In genomic region chr2:38128653-38129052, GRCh38 we compare ENCODE assay signal across 1 cellular context.
TF ChIP-seq lines count a peak whose summit lies in the region.

No MANE protein-coding gene starts in this region.

TF ChIP-seq in GM12878, 131 proteins besides CTCF, POLR2A, EP300 and RAD21 (continued from another document):
- peak; percentile 56; the same call in 1 of the 2 replicates for TF ChIP-seq CREM (IDR thresholded peaks at IDR 0.05; ENCODE audit: low read depth)
- TF ChIP-seq NFIC (IDR thresholded peaks at IDR 0.05; ENCODE audit: low read depth, low read length) = peak; percentile 73
- peak; percentile 56 to 62 for TF ChIP-seq IKZF2 (IDR thresholded peaks at IDR 0.05)
- TF ChIP-seq YY1 (IDR thresholded peaks at IDR 0.05; ENCODE audit: low read depth, low read length) = peak; percentile 56; the same call in 1 of the 2 replicates
- peak; percentile 51; the same call in 1 of the 2 replicates for TF ChIP-seq BMI1 (IDR thresholded peaks at IDR 0.05; ENCODE audit: borderline replicate concordance)
- TF ChIP-seq FOXM1 (IDR thresholded peaks at IDR 0.05; ENCODE audit: low read depth, low read length) = peak; percentile 67; the same call in 1 of the 2 replicates
- TF ChIP-seq USF1 (IDR thresholded peaks at IDR 0.05; ENCODE audit: borderline replicate concordance, extremely low read length, insufficient read depth, low read depth, low read length) = no peak
- TF ChIP-seq JUNB (IDR thresholded peaks at IDR 0.05) = no peak
- no peak for TF ChIP-seq RB1 (IDR thresholded peaks at IDR 0.05; ENCODE audit: borderline replicate concordance)
- peak; percentile 89; the same call in 1 of the 2 replicates for TF ChIP-seq CBX5 (IDR thresholded peaks at IDR 0.05; ENCODE audit: low read depth)
- no peak; the same call in 1 of the 2 replicates for TF ChIP-seq BACH1 (IDR thresholded peaks at IDR 0.05; ENCODE audit: borderline replicate concordance)
- TF ChIP-seq ZBED1 (IDR thresholded peaks at IDR 0.05; ENCODE audit: borderline replicate concordance) = peak; percentile 97
- no peak for TF ChIP-seq HSF1 (IDR thresholded peaks at IDR 0.05; ENCODE audit: low read depth, low read length)
- no peak for TF ChIP-seq ZZZ3 (IDR thresholded peaks at IDR 0.05; ENCODE audit: control insufficient read depth, insufficient read length, low read depth)
- TF ChIP-seq PKNOX1 (IDR thresholded peaks at IDR 0.05) = no peak
- peak; percentile 97 for TF ChIP-seq SPI1 (IDR thresholded peaks at IDR 0.05; ENCODE audit: borderline replicate concordance, insufficient read depth, low read depth, low read length)
- TF ChIP-seq FOS (IDR thresholded peaks at IDR 0.05; ENCODE audit: borderline replicate concordance, extremely low read depth, insufficient read length) = no peak
- TF ChIP-seq IRF4 (IDR thresholded peaks at IDR 0.05; ENCODE audit: low read depth, low read length) = peak; percentile 83
- peak; percentile 85 for TF ChIP-seq ATF2 (IDR thresholded peaks at IDR 0.05; ENCODE audit: low read length)
- peak in 1 of 2 experiments; percentile 51; a peak in 1 of 4 replicates for TF ChIP-seq SRF (IDR thresholded peaks at IDR 0.05; ENCODE audit: low read depth in 2 of 2, low read length in 2 of 2)
- TF ChIP-seq SREBF1 (IDR thresholded peaks at IDR 0.05; ENCODE audit: low read length) = no peak
- 0 out of 2 replicates have a peak, but pooled peaks have one; percentile 43 for TF ChIP-seq TCF12 (IDR thresholded peaks at IDR 0.05; ENCODE audit: low read depth, low read length)
- TF ChIP-seq, protein P1, sequence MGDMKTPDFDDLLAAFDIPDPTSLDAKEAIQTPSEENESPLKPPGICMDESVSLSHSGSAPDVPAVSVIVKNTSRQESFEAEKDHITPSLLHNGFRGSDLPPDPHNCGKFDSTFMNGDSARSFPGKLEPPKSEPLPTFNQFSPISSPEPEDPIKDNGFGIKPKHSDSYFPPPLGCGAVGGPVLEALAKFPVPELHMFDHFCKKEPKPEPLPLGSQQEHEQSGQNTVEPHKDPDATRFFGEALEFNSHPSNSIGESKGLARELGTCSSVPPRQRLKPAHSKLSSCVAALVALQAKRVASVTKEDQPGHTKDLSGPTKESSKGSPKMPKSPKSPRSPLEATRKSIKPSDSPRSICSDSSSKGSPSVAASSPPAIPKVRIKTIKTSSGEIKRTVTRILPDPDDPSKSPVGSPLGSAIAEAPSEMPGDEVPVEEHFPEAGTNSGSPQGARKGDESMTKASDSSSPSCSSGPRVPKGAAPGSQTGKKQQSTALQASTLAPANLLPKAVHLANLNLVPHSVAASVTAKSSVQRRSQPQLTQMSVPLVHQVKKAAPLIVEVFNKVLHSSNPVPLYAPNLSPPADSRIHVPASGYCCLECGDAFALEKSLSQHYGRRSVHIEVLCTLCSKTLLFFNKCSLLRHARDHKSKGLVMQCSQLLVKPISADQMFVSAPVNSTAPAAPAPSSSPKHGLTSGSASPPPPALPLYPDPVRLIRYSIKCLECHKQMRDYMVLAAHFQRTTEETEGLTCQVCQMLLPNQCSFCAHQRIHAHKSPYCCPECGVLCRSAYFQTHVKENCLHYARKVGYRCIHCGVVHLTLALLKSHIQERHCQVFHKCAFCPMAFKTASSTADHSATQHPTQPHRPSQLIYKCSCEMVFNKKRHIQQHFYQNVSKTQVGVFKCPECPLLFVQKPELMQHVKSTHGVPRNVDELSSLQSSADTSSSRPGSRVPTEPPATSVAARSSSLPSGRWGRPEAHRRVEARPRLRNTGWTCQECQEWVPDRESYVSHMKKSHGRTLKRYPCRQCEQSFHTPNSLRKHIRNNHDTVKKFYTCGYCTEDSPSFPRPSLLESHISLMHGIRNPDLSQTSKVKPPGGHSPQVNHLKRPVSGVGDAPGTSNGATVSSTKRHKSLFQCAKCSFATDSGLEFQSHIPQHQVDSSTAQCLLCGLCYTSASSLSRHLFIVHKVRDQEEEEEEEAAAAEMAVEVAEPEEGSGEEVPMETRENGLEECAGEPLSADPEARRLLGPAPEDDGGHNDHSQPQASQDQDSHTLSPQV (IDR thresholded peaks at IDR 0.05) = no peak
- peak; percentile 60 for TF ChIP-seq IKZF1 (conservative IDR thresholded peaks at IDR 0.05)
- TF ChIP-seq BCL11A (IDR thresholded peaks at IDR 0.05; ENCODE audit: low read depth, low read length) = peak; percentile 55; the same call in 1 of the 2 replicates
- TF ChIP-seq POLR2AphosphoS5 (IDR thresholded peaks at IDR 0.05; ENCODE audit: low read length) = no peak
